In the genomic region with DNA sequence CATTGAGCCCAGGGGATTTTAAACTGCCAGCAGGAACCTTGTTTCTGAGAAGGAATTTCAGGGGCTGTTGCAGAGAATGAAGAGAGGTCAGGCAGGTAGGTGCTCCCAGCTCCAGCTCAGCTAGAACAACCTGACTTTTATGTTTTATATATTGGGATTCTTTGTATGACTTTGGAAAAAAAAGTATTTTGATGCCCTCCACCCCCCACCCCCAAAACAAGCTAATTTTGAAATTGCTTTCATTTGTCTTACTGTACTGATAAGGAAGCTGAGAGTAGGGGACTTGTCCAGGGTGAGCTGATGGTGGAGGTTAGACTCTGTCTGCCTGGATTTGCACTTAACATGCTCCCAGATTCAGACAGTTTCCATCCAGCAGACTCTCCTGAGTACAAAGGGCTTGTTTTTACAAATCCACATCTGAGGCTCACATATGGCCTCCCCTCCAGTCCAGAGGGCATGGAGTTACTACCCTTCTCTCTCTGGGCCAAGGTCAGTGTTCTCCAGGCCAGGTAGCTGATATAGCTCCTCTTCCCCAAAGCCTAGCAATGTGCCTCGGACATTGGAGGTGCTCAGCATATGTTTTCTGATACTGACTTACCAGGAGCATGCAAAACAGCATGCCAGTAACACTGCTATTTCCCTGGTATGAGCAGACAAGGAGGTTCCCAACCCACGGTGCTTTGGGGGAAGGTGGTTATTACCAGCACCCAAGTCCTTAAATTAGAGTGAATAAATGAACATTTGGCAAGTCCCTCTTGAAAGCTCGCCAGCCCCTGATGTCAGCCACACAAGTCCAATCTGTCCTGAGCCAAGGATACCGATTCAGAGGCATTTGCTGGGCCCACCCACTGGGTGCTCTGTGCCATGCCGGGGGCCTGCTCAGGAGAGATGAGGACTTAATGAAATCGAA, we compare ENCODE assay signal across 1 cellular context.
TF ChIP-seq lines count a peak whose summit lies in the region.

No MANE protein-coding gene starts in this region.

TF ChIP-seq in HepG2, 621 proteins besides CTCF, POLR2A, EP300 and RAD21 (continued from another document):
- TF ChIP-seq ZNF33B (CRISPR knock-in tag; IDR thresholded peaks at IDR 0.05) (no peak; the same call in 1 of the 2 replicates), ELF3 (CRISPR knock-in tag; IDR thresholded peaks at IDR 0.05) (peak; percentile 57; the same call in 1 of the 2 replicates), ZNF230 (CRISPR knock-in tag; IDR thresholded peaks at IDR 0.05) (0 out of 2 replicates have a peak, but pooled peaks have one; percentile 68), EED (CRISPR knock-in tag; IDR thresholded peaks at IDR 0.05) (no peak), NFE2 (CRISPR knock-in tag; IDR thresholded peaks at IDR 0.05) (no peak), ZKSCAN8 (CRISPR knock-in tag; IDR thresholded peaks at IDR 0.05; ENCODE audit: borderline replicate concordance) (no peak), ZNF335 (CRISPR knock-in tag; IDR thresholded peaks at IDR 0.05) (0 out of 2 replicates have a peak, but pooled peaks have one; percentile 15), ZMAT3 (CRISPR knock-in tag; conservative IDR thresholded peaks at IDR 0.05) (no peak), ZNF441 (CRISPR knock-in tag; IDR thresholded peaks at IDR 0.05; ENCODE audit: borderline replicate concordance) (peak; percentile 43; the same call in 1 of the 2 replicates), ZNF724P (CRISPR knock-in tag; IDR thresholded peaks at IDR 0.05; ENCODE audit: borderline replicate concordance) (0 out of 2 replicates have a peak, but pooled peaks have one; percentile 60), GLI4 (CRISPR knock-in tag; IDR thresholded peaks at IDR 0.05; ENCODE audit: borderline replicate concordance) (0 out of 2 replicates have a peak, but pooled peaks have one; percentile 84), POGZ (CRISPR knock-in tag; IDR thresholded peaks at IDR 0.05) (0 out of 2 replicates have a peak, but pooled peaks have one; percentile 65), REPIN1 (CRISPR knock-in tag; IDR thresholded peaks at IDR 0.05; ENCODE audit: borderline replicate concordance, low read depth) (peak; percentile 81; the same call in 1 of the 2 replicates), HDAC2 (CRISPR knock-in tag; IDR thresholded peaks at IDR 0.05) (peak; percentile 86), BORCS8-MEF2B (CRISPR knock-in tag; IDR thresholded peaks at IDR 0.05) (peak; percentile 63; the same call in 1 of the 2 replicates), MTA1 (CRISPR knock-in tag; IDR thresholded peaks at IDR 0.05; ENCODE audit: borderline replicate concordance) (peak; percentile 29; the same call in 1 of the 2 replicates), ZNF644 (CRISPR knock-in tag; IDR thresholded peaks at IDR 0.05; ENCODE audit: low read depth) (peak; percentile 72; the same call in 1 of the 2 replicates), ZNF761 (CRISPR knock-in tag; conservative IDR thresholded peaks at IDR 0.05) (0 out of 2 replicates have a peak, but pooled peaks have one; percentile 56), SRF (IDR thresholded peaks at IDR 0.05; ENCODE audit: low read depth, low read length) (no peak), ZNF12 (CRISPR knock-in tag; IDR thresholded peaks at IDR 0.05) (peak; percentile 87), NONO (IDR thresholded peaks at IDR 0.05) (no peak), NONO (CRISPR knock-in tag; conservative IDR thresholded peaks at IDR 0.05) (0 out of 2 replicates have a peak, but pooled peaks have one; percentile 80), MAFF (IDR thresholded peaks at IDR 0.05; ENCODE audit: low read depth, low read length) (no peak), GTF3A (CRISPR knock-in tag; conservative IDR thresholded peaks at IDR 0.05) (peak; percentile 71; the same call in 1 of the 2 replicates), CENPX (CRISPR knock-in tag; IDR thresholded peaks at IDR 0.05) (0 out of 2 replicates have a peak, but pooled peaks have one; percentile 76), ZNF674 (CRISPR knock-in tag; IDR thresholded peaks at IDR 0.05; ENCODE audit: low read depth) (no peak), FOXK1 (CRISPR knock-in tag; IDR thresholded peaks at IDR 0.05; ENCODE audit: borderline replicate concordance, low read depth) (0 out of 2 replicates have a peak, but pooled peaks have one; percentile 19), AKAP8 (CRISPR knock-in tag; IDR thresholded peaks at IDR 0.05) (peak; percentile 79; the same call in 1 of the 2 replicates), PPARG (CRISPR knock-in tag; conservative IDR thresholded peaks at IDR 0.05) (peak; percentile 63), RCOR2 (CRISPR knock-in tag; IDR thresholded peaks at IDR 0.05) (peak; percentile 32; the same call in 1 of the 2 replicates), SPEN (CRISPR knock-in tag; IDR thresholded peaks at IDR 0.05; ENCODE audit: low read depth) (peak; percentile 85), ZNF878 (CRISPR knock-in tag; IDR thresholded peaks at IDR 0.05) (peak; percentile 42; the same call in 1 of the 2 replicates), KAT7 (CRISPR knock-in tag; IDR thresholded peaks at IDR 0.05; ENCODE audit: borderline replicate concordance) (0 out of 2 replicates have a peak, but pooled peaks have one; percentile 35), ZNF703 (CRISPR knock-in tag; IDR thresholded peaks at IDR 0.05; ENCODE audit: borderline replicate concordance) (no peak), PAX8 (CRISPR knock-in tag; IDR thresholded peaks at IDR 0.05; ENCODE audit: borderline replicate concordance) (peak; percentile 63; the same call in 1 of the 2 replicates), DNMT1 (CRISPR knock-in tag; IDR thresholded peaks at IDR 0.05) (no peak), JUND (CRISPR knock-in tag; IDR thresholded peaks at IDR 0.05) (no peak), ZNF776 (CRISPR knock-in tag; IDR thresholded peaks at IDR 0.05) (peak; percentile 58; the same call in 1 of the 2 replicates)
- TF ChIP-seq, protein P1, sequence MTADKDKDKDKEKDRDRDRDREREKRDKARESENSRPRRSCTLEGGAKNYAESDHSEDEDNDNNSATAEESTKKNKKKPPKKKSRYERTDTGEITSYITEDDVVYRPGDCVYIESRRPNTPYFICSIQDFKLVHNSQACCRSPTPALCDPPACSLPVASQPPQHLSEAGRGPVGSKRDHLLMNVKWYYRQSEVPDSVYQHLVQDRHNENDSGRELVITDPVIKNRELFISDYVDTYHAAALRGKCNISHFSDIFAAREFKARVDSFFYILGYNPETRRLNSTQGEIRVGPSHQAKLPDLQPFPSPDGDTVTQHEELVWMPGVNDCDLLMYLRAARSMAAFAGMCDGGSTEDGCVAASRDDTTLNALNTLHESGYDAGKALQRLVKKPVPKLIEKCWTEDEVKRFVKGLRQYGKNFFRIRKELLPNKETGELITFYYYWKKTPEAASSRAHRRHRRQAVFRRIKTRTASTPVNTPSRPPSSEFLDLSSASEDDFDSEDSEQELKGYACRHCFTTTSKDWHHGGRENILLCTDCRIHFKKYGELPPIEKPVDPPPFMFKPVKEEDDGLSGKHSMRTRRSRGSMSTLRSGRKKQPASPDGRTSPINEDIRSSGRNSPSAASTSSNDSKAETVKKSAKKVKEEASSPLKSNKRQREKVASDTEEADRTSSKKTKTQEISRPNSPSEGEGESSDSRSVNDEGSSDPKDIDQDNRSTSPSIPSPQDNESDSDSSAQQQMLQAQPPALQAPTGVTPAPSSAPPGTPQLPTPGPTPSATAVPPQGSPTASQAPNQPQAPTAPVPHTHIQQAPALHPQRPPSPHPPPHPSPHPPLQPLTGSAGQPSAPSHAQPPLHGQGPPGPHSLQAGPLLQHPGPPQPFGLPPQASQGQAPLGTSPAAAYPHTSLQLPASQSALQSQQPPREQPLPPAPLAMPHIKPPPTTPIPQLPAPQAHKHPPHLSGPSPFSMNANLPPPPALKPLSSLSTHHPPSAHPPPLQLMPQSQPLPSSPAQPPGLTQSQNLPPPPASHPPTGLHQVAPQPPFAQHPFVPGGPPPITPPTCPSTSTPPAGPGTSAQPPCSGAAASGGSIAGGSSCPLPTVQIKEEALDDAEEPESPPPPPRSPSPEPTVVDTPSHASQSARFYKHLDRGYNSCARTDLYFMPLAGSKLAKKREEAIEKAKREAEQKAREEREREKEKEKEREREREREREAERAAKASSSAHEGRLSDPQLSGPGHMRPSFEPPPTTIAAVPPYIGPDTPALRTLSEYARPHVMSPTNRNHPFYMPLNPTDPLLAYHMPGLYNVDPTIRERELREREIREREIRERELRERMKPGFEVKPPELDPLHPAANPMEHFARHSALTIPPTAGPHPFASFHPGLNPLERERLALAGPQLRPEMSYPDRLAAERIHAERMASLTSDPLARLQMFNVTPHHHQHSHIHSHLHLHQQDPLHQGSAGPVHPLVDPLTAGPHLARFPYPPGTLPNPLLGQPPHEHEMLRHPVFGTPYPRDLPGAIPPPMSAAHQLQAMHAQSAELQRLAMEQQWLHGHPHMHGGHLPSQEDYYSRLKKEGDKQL (CRISPR knock-in tag; IDR thresholded peaks at IDR 0.05; ENCODE audit: low read depth) = no peak
- TF ChIP-seq, protein P2, sequence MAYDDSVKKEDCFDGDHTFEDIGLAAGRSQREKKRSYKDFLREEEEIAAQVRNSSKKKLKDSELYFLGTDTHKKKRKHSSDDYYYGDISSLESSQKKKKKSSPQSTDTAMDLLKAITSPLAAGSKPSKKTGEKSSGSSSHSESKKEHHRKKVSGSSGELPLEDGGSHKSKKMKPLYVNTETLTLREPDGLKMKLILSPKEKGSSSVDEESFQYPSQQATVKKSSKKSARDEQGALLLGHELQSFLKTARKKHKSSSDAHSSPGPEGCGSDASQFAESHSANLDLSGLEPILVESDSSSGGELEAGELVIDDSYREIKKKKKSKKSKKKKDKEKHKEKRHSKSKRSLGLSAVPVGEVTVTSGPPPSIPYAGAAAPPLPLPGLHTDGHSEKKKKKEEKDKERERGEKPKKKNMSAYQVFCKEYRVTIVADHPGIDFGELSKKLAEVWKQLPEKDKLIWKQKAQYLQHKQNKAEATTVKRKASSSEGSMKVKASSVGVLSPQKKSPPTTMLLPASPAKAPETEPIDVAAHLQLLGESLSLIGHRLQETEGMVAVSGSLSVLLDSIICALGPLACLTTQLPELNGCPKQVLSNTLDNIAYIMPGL (CRISPR knock-in tag; IDR thresholded peaks at IDR 0.05; ENCODE audit: borderline replicate concordance in 1 of 2, low read depth in 1 of 2) = peak in 1 of 2 experiments; percentile 65; a peak in 2 of 4 replicates
- TF ChIP-seq, protein P3, sequence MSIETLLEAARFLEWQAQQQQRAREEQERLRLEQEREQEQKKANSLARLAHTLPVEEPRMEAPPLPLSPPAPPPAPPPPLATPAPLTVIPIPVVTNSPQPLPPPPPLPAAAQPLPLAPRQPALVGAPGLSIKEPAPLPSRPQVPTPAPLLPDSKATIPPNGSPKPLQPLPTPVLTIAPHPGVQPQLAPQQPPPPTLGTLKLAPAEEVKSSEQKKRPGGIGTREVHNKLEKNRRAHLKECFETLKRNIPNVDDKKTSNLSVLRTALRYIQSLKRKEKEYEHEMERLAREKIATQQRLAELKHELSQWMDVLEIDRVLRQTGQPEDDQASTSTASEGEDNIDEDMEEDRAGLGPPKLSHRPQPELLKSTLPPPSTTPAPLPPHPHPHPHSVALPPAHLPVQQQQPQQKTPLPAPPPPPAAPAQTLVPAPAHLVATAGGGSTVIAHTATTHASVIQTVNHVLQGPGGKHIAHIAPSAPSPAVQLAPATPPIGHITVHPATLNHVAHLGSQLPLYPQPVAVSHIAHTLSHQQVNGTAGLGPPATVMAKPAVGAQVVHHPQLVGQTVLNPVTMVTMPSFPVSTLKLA (IDR thresholded peaks at IDR 0.05) = no peak
- TF ChIP-seq, protein P4, sequence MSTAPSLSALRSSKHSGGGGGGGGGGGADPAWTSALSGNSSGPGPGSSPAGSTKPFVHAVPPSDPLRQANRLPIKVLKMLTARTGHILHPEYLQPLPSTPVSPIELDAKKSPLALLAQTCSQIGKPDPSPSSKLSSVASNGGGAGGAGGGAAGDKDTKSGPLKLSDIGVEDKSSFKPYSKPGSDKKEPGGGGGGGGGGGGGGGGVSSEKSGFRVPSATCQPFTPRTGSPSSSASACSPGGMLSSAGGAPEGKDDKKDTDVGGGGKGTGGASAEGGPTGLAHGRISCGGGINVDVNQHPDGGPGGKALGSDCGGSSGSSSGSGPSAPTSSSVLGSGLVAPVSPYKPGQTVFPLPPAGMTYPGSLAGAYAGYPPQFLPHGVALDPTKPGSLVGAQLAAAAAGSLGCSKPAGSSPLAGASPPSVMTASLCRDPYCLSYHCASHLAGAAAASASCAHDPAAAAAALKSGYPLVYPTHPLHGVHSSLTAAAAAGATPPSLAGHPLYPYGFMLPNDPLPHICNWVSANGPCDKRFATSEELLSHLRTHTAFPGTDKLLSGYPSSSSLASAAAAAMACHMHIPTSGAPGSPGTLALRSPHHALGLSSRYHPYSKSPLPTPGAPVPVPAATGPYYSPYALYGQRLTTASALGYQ (CRISPR knock-in tag; IDR thresholded peaks at IDR 0.05) = 0 out of 2 replicates have a peak, but pooled peaks have one; percentile 41
- TF ChIP-seq, protein P5, sequence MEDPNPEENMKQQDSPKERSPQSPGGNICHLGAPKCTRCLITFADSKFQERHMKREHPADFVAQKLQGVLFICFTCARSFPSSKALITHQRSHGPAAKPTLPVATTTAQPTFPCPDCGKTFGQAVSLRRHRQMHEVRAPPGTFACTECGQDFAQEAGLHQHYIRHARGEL (CRISPR knock-in tag; IDR thresholded peaks at IDR 0.05) = 0 out of 2 replicates have a peak, but pooled peaks have one; percentile 86
TF ChIP-seq in HepG2: peak in this region for 206.
